In the genomic region with DNA sequence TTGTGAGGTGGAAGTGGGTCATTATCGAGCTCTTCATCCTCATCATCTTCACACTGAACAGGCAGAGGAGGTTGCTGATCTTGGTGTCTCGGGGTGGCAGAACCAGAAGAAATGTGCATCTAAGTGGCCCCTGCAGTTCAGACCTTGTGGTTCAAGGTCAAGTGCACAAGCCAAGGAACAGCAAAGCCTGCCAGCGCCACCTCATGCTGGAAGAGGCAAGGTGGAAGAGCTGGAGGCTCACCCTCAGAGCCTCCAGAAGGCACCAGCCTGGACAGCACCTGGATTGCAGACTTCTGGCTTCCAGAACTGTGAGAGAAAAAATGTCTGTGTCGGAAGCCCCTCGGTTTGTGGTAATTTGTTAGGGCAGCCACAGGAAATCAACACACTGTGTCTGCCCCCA, we compare ENCODE assay signal across 22 cellular contexts. TPM values are rescaled to one million over a fixed set of nuclear protein-coding genes. Genes with fewer than 3 reads are reported as not detected.
DNase-seq lines count a peak whose midpoint lies in the region; ATAC-seq, FAIRE-seq and TF ChIP-seq lines count a peak whose summit lies in the region.
"Had no signal": no experiment of that assay in that cellular context is flagged by ENCODE, and none has a peak within 500 bp of the region (broad histone marks: within the 10 kb centered on the region; RNA-seq: fewer than 3 reads in every experiment).

No MANE protein-coding gene starts in this region.

- TF ChIP-seq POLR2A in testis (IDR thresholded peaks at IDR 0.05) (no peak), H54 (IDR thresholded peaks at IDR 0.05; ENCODE audit: low read depth, low read length) (no peak)

- no peak for ATAC-seq in activated naive CD4-positive, alpha-beta T cell treated with anti-CD3 and anti-CD28 coated beads, Interleukin-2, amount 50 U/mL, for 72 hours
- ATAC-seq: Right ventricle myocardium inferior had no signal

- no peaks in the 10 kb centered on the region for H3K9me3 ChIP-seq in testis

- no peaks in the 10 kb centered on the region for H3K4me1 ChIP-seq in testis

- H3K4me3 Mint-ChIP-seq in activated naive CD4-positive, alpha-beta T cell treated with anti-CD3 and anti-CD28 coated beads, Interleukin-2, amount 10 ng/mL, durations not matched to agents 7 days and 5 days: no peak overlapping the region
- H3K4me3 Mint-ChIP-seq in progenitor cell of endocrine pancreas (ENCODE audit: low read depth): no peak overlapping the region
- H3K4me3 Mint-ChIP-seq: CD8-positive, alpha-beta memory T cell had no signal

- no peak overlapping the region for H3K27ac ChIP-seq in testis
- H3K27ac ChIP-seq: BLaER1 treated with 17β-estradiol and CSF1 and Interleukin-3, amounts not matched to agents 10 nM and 100 nM had no signal

- 84 to 86% methylated on average over 5 of the region's 5 CpGs for WGBS in testis, 2 donors

- H3K27me3 Mint-ChIP-seq in activated naive CD4-positive, alpha-beta T cell treated with anti-CD3 and anti-CD28 coated beads, Interleukin-2, amount 10 ng/mL, durations not matched to agents 7 days and 5 days: no peaks in the 10 kb centered on the region
- H3K27me3 Mint-ChIP-seq in progenitor cell of endocrine pancreas: no peaks in the 10 kb centered on the region
- H3K27me3 Mint-ChIP-seq: CD8-positive, alpha-beta memory T cell had no signal

- no peaks in the 10 kb centered on the region for H3K36me3 ChIP-seq in testis (ENCODE audit: low read depth, missing control alignments)

- no peaks in the 10 kb centered on the region for H3K27me3 ChIP-seq in testis
- H3K27me3 ChIP-seq: BLaER1 treated with 17β-estradiol and CSF1 and Interleukin-3, amounts not matched to agents 10 nM and 100 nM had no signal

- TF ChIP-seq CTCF in choroid plexus epithelial cell (conservative IDR thresholded peaks at IDR 0.05; ENCODE audit: low read depth, low read length): peak; percentile 28
- TF ChIP-seq CTCF in testis (IDR thresholded peaks at IDR 0.05): no peak
- no peak for TF ChIP-seq CTCF in progenitor cell of endocrine pancreas (IDR thresholded peaks at IDR 0.05; ENCODE audit: unreplicated experiment)

- no peak overlapping the region for H3K27ac Mint-ChIP-seq in activated naive CD4-positive, alpha-beta T cell treated with anti-CD3 and anti-CD28 coated beads, Interleukin-2, amount 10 ng/mL, durations not matched to agents 7 days and 5 days
- no peak overlapping the region for H3K27ac Mint-ChIP-seq in activated naive CD4-positive, alpha-beta T cell treated with anti-CD3 and anti-CD28 coated beads, Interleukin-2, amount 50 U/mL, for 72 hours
- H3K27ac Mint-ChIP-seq in progenitor cell of endocrine pancreas: no peak overlapping the region

- FAIRE-seq in H54 (lab: Jason Lieb, UNC): no peak
- FAIRE-seq: D721Med, RCC 7860 had no signal

- no peaks in the 10 kb centered on the region for H3K9me3 Mint-ChIP-seq in activated naive CD4-positive, alpha-beta T cell treated with anti-CD3 and anti-CD28 coated beads, Interleukin-2, amount 10 ng/mL, durations not matched to agents 7 days and 5 days
- H3K9me3 Mint-ChIP-seq in activated naive CD4-positive, alpha-beta T cell treated with anti-CD3 and anti-CD28 coated beads, Interleukin-2, amount 50 U/mL, for 72 hours: no peaks in the 10 kb centered on the region
- H3K9me3 Mint-ChIP-seq in progenitor cell of endocrine pancreas (ENCODE audit: low read depth): peaks cover 8% of the 10 kb centered on the region
- H3K9me3 Mint-ChIP-seq: CD8-positive, alpha-beta memory T cell had no signal

- H3K4me3 ChIP-seq in choroid plexus epithelial cell (ENCODE audit: low read depth, low read length): no peak overlapping the region
- H3K4me3 ChIP-seq in testis: no peak overlapping the region
- H3K4me3 ChIP-seq: BLaER1 treated with 17β-estradiol and CSF1 and Interleukin-3, amounts not matched to agents 10 nM and 100 nM had no signal

- intact Hi-C loops in testis (cut with DNase I; ENCODE audit: low total_unique reads): no loop called here

- no peaks in the 10 kb centered on the region for H3K36me3 Mint-ChIP-seq in activated naive CD4-positive, alpha-beta T cell treated with anti-CD3 and anti-CD28 coated beads, Interleukin-2, amount 10 ng/mL, durations not matched to agents 7 days and 5 days
- no peaks in the 10 kb centered on the region for H3K36me3 Mint-ChIP-seq in activated naive CD4-positive, alpha-beta T cell treated with anti-CD3 and anti-CD28 coated beads, Interleukin-2, amount 50 U/mL, for 72 hours
- peaks cover 40% of the 10 kb centered on the region for H3K36me3 Mint-ChIP-seq in progenitor cell of endocrine pancreas (ENCODE audit: insufficient read depth)
- H3K36me3 Mint-ChIP-seq: CD8-positive, alpha-beta memory T cell had no signal

- DNase-seq in activated naive CD4-positive, alpha-beta T cell treated with anti-CD3 and anti-CD28 coated beads, Interleukin-2, amount 10 ng/mL, durations not matched to agents 7 days and 5 days: peak; percentile 36
- no peak for DNase-seq in activated naive CD4-positive, alpha-beta T cell treated with anti-CD3 and anti-CD28 coated beads, Interleukin-2, amount 50 U/mL, for 72 hours (ENCODE audit: low spot score in 2 of 2)
- DNase-seq in UCSD-AML1 (lab: John Stamatoyannopoulos, UW; ENCODE audit: unreplicated experiment) (peak; percentile 48), choroid plexus epithelial cell (ENCODE audit: low read depth) (no peak), testis (peak; percentile 37), C1 segment of cervical spinal cord (lab: John Stamatoyannopoulos, UW) (no peak), H54 (ENCODE audit: insufficient read length, low spot score) (no peak), progenitor cell of endocrine pancreas (ENCODE audit: low spot score, unreplicated experiment) (no peak)
- DNase-seq: CD8-positive, alpha-beta memory T cell; HCEC 1CT; NCI-H1417; NCI-H187; NCI-H2107; NCI-H2227 treated with DMSO at 0.1 percent for 48 hours; NCI-H510A treated with DMSO at 0.1 percent for 48 hours; NCI-H774 had no signal

- H3K4me1 Mint-ChIP-seq in activated naive CD4-positive, alpha-beta T cell treated with anti-CD3 and anti-CD28 coated beads, Interleukin-2, amount 10 ng/mL, durations not matched to agents 7 days and 5 days: no peaks in the 10 kb centered on the region
- peaks cover 22% of the 10 kb centered on the region for H3K4me1 Mint-ChIP-seq in progenitor cell of endocrine pancreas (ENCODE audit: low read depth)

- CTCF ChIA-PET in activated naive CD4-positive, alpha-beta T cell treated with anti-CD3 and anti-CD28 coated beads, Interleukin-2, amount 10 ng/mL, durations not matched to agents 7 days and 5 days (lab: Charles Lee): interaction anchor here (0.7 kb wide), 1 partner anchor 408 kb away, joined by 3 read pairs; no protein-coding TSS in a partner anchor

RNA-seq across cellular contexts. Expression of a gene that starts 32.7 kb away (rescaled TPM):
- total RNA-seq in activated naive CD4-positive, alpha-beta T cell treated with anti-CD3 and anti-CD28 coated beads, Interleukin-2, amount 50 U/mL, for 72 hours: 10 to 100 TPM; 16.0 to 17.1 TPM
- total RNA-seq in testis (10 to 100 TPM; 57.4 to 74.0 TPM), progenitor cell of endocrine pancreas (75.2 and 85.3 TPM in 2 replicates)
- polyA plus RNA-seq in testis (ENCODE audit: insufficient read depth, low read depth, low replicate concordance): 113 TPM

RNA-seq across cellular contexts. Expression of a gene that starts 32.9 kb away (rescaled TPM):
- 10 to 100 TPM; 16.5 to 19.5 TPM for total RNA-seq in activated naive CD4-positive, alpha-beta T cell treated with anti-CD3 and anti-CD28 coated beads, Interleukin-2, amount 50 U/mL, for 72 hours
- total RNA-seq in testis (10 to 100 TPM; 54.8 to 65.1 TPM), progenitor cell of endocrine pancreas (58.3 and 61.3 TPM in 2 replicates)
- 54.1 TPM for polyA plus RNA-seq in testis (ENCODE audit: insufficient read depth, low read depth, low replicate concordance)

RNA-seq across cellular contexts. Expression of a gene that starts 45.7 kb away (rescaled TPM):
- total RNA-seq in activated naive CD4-positive, alpha-beta T cell treated with anti-CD3 and anti-CD28 coated beads, Interleukin-2, amount 50 U/mL, for 72 hours: 10 to 100 TPM; 10.3 to 17.6 TPM
- total RNA-seq in testis (10 to 100 TPM; 19.4 to 21.4 TPM), progenitor cell of endocrine pancreas (not detected in 2 replicates)
- 13.7 TPM for polyA plus RNA-seq in testis (ENCODE audit: insufficient read depth, low read depth, low replicate concordance)
- total RNA-seq: A673, OCI-LY7 had no signal

Comparison
In these comparisons a context has a peak if more than half of its experiments do, and no peak if none do; other contexts are left out.
1. DNase-seq: peak in activated naive CD4-positive, alpha-beta T cell treated with anti-CD3 and anti-CD28 coated beads, Interleukin-2, amount 10 ng/mL, durations not matched to agents 7 days and 5 days (single experiment), UCSD-AML1 (single experiment) and testis (single experiment); none in activated naive CD4-positive, alpha-beta T cell treated with anti-CD3 and anti-CD28 coated beads, Interleukin-2, amount 50 U/mL, for 72 hours (0 of 2), choroid plexus epithelial cell (single experiment), C1 segment of cervical spinal cord (0 of 14), H54 (single experiment) and progenitor cell of endocrine pancreas (single experiment).
2. RNA of a gene that starts 45.7 kb away (total RNA-seq): 19.4 to 21.4 TPM in testis and 10.3 to 17.6 TPM in activated naive CD4-positive, alpha-beta T cell treated with anti-CD3 and anti-CD28 coated beads, Interleukin-2, amount 50 U/mL, for 72 hours; not detected in progenitor cell of endocrine pancreas; every median in the first group is over 10 times any median in the second.